In the genomic region with DNA sequence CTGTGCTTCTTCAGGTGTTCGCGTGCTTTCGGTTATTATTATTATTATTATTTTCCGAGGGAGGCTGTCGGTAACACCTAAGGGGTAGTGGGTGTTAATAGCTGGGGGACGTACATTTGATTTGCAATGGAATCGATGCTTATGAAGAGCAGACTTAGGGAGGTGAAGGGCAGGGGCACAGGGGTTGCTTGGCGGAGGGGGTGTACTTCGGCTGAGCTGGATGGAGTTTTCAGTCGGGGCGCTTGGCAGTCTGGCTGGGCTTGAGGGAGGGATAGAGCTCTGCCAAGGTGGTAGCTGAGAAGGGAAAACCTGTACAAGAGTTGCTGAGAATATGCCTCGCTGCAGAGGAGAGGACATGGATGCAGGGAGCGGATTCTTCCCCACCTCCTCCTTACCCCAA, we compare ENCODE assay signal across 8 cellular contexts. TPM values are rescaled to one million over a fixed set of nuclear protein-coding genes. Genes with fewer than 3 reads are reported as not detected.
DNase-seq lines count a peak whose midpoint lies in the region; ATAC-seq and TF ChIP-seq lines count a peak whose summit lies in the region.

No MANE protein-coding gene starts in this region.

- no peaks in the 10 kb centered on the region for H3K9me3 ChIP-seq in prostate gland

- H3K4me1 ChIP-seq in prostate gland (replicated peaks), result no peaks in the 10 kb centered on the region

- TF ChIP-seq CTCF in fibroblast of pulmonary artery (IDR thresholded peaks at IDR 0.05; ENCODE audit: low read length, missing control alignments) (no peak), prostate gland (IDR thresholded peaks at IDR 0.05) (no peak)

- no peak for TF ChIP-seq POLR2A in prostate gland (IDR thresholded peaks at IDR 0.05)

- H3K36me3 ChIP-seq in prostate gland, result no peaks in the 10 kb centered on the region

- intact Hi-C loops in prostate gland (cut with DNase I), result no loop called here

- peaks cover 5% of the 10 kb centered on the region for H3K27me3 ChIP-seq in prostate gland (replicated peaks; ENCODE audit: insufficient read depth)

- 3% methylated on average over 13 of the region's 13 CpGs for WGBS in prostate gland

- no peak overlapping the region for H3K27ac ChIP-seq in prostate gland

- no peak for ATAC-seq in HG03520 (IDR thresholded peaks at IDR 0.05; ENCODE audit: unreplicated experiment)
- no peak for ATAC-seq in GM21447 (IDR thresholded peaks at IDR 0.05; ENCODE audit: unreplicated experiment)

- DNase-seq in DMS79 treated with DMSO at 0.1 percent for 48 hours (lab: John Stamatoyannopoulos, UW) (peak; percentile 5), DMS79 (lab: John Stamatoyannopoulos, UW) (no peak), SK-N-DZ (ENCODE audit: low spot score) (peak; percentile 0), fibroblast of pulmonary artery (ENCODE audit: low read depth) (no peak), prostate gland (ENCODE audit: low spot score) (no peak), SHP77 treated with DMSO at 0.1 percent for 48 hours (lab: John Stamatoyannopoulos, UW) (no peak)

- H3K4me3 ChIP-seq in fibroblast of pulmonary artery (replicated peaks; ENCODE audit: low read depth, low read length), result peak overlapping the region; percentile 26
- H3K4me3 ChIP-seq in prostate gland, result peak overlapping the region; percentile 24 to 39

RNA-seq across cellular contexts. Expression of a gene that starts 0.6 kb away (rescaled TPM):
- polyA plus RNA-seq in SK-N-DZ (2014; cell fraction: cytosol; rRNA removed), result 4.2 and 5.9 TPM in 2 replicates
- 12.4 and 27.3 TPM in 2 replicates for polyA plus RNA-seq in SK-N-DZ (2014; cell fraction: nucleus; rRNA removed)
- 10 to 100 TPM in 1 of 2 donors, 1 to 10 TPM in 1; 5.8 to 23.1 TPM for total RNA-seq in prostate gland

Comparison
In these comparisons a context has a peak if more than half of its experiments do, and no peak if none do; other contexts are left out.
1. DNase-seq: peak in DMS79 treated with DMSO at 0.1 percent for 48 hours (single experiment) and SK-N-DZ (single experiment); none in DMS79 (single experiment), fibroblast of pulmonary artery (single experiment), prostate gland (single experiment) and SHP77 treated with DMSO at 0.1 percent for 48 hours (single experiment).